ENCODE assay signal across 20 cellular contexts in the genomic region with DNA sequence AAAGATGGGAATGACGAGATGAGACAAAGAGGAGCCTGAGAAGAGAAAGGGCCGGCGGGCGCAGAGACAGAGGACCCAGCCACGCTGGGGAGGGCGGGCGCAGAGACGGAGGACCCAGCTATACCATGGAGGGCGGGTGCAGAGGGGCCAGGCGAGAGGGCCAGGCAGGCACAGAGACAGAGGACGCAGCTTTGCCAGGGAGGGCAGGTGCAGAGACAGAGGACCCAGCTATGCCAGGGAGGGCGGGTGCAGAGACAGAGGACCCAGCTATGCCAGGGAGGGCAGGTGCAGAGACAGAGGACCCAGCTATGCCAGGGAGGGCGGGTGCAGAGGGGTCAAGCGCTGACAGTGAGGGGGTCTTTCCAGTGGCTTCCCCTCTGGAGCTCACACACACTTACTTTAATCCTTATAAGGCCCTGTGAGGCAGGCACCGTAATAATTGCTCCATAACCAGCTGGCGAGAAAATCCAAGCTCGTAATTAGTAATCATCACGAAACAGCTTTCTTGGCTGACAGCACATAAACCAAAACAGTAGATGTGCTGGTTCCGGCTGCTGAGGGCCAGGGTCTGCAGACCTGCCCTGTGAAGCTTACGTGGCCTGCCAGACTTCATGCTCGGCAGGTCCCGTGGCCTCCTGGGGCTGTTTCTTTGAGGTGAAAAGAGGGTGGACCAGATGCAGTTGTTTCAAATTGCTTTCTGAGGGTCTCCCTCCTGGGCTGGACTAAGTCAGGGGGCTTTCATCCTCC.
DNase-seq lines count a peak whose midpoint lies in the region; TF ChIP-seq lines count a peak whose summit lies in the region.
"Had no signal": no experiment of that assay in that cellular context is flagged by ENCODE, and none has a peak within 500 bp of the region (broad histone marks: within the 10 kb centered on the region; RNA-seq: fewer than 3 reads in every experiment).

No MANE protein-coding gene starts in this region.

- H3K27ac ChIP-seq in VCaP (peak overlapping the region; percentile 21; the same call in 1 of the 2 replicates), dorsolateral prefrontal cortex (peak overlapping the region in 13 of 59 donors; percentile 9 to 61 (median 23))
- H3K27ac ChIP-seq: pancreas had no signal

- H3K4me3 ChIP-seq in dorsolateral prefrontal cortex = no peak overlapping the region
- H3K4me3 ChIP-seq: GM23338, pancreas had no signal

- no peak for TF ChIP-seq CTCF in VCaP (conservative IDR thresholded peaks at IDR 0.05)
- no peak for TF ChIP-seq CTCF in dorsolateral prefrontal cortex (IDR thresholded peaks at IDR 0.05 in 54 of 56, conservative IDR thresholded peaks at IDR 0.05 in 2 of 56; ENCODE audit: low read depth in 1 of 56, partially characterized antibody in 56 of 56)

- DNase-seq in NCI-H2081 (lab: John Stamatoyannopoulos, UW) = peak; percentile 30 to 56
- DNase-seq in NCI-H2081 treated with DMSO at 0.1 percent for 48 hours (lab: John Stamatoyannopoulos, UW) = no peak
- DNase-seq in NCI-H1105 (lab: John Stamatoyannopoulos, UW) = peak; percentile 55
- DNase-seq in retina = peak; percentile 42
- DNase-seq in cerebellar cortex (ENCODE audit: low spot score) = no peak
- DNase-seq in dorsolateral prefrontal cortex = no peak
- no peak for DNase-seq in putamen (ENCODE audit: low spot score)
- DNase-seq: activated CD4-positive, CD25-positive, alpha-beta regulatory T cell; activated CD8-positive, alpha-beta T cell treated with anti-CD3 and anti-CD28 coated beads for 36 hours; CD8-positive, alpha-beta memory T cell; effector CD8-positive, alpha-beta T cell; erythroblast; foreskin fibroblast; GDM1; IMR-90; mesendoderm; naive thymus-derived CD8-positive, alpha-beta T cell had no signal

- intact Hi-C loops in dorsolateral prefrontal cortex (cut with DNase I) = no loop called here

- H3K27me3 ChIP-seq in dorsolateral prefrontal cortex = no peaks in the 10 kb centered on the region
- H3K27me3 ChIP-seq: pancreas had no signal

Comparison
In these comparisons a context has a peak if more than half of its experiments do, and no peak if none do; other contexts are left out.
1. DNase-seq: peak in NCI-H2081 (2 of 2), NCI-H1105 (single experiment) and retina (single experiment); none in NCI-H2081 treated with DMSO at 0.1 percent for 48 hours (single experiment), cerebellar cortex (single experiment), dorsolateral prefrontal cortex (0 of 10) and putamen (single experiment).